In the genomic region with DNA sequence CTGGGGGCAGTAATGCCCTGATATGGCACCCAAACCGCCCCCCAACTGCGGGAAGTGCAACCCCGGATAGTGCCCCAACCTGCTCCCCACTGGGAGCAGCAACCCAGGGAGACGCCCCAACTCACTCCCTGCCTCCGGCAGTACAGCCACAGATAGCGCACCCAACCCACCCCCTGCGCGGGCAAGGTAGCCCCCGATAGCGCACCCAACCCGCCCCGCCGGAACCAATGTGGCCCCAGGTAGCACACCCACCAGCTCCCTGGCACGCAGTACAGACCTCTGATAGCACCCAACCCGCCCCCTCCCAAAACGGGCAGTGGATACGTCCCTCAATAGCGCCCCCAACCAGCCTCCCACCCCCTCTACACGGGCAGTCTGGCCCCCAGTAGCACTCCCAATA, we compare ENCODE assay signal across 22 cellular contexts. TPM values are rescaled to one million over a fixed set of nuclear protein-coding genes. Genes with fewer than 3 reads are reported as not detected.
DNase-seq lines count a peak whose midpoint lies in the region; ATAC-seq and TF ChIP-seq lines count a peak whose summit lies in the region.
"Had no signal": no experiment of that assay in that cellular context is flagged by ENCODE, and none has a peak within 500 bp of the region (broad histone marks: within the 10 kb centered on the region; RNA-seq: fewer than 3 reads in every experiment).

No MANE protein-coding gene starts in this region.

- no peaks in the 10 kb centered on the region for H3K79me2 ChIP-seq in SK-N-SH (ENCODE audit: insufficient read depth)

- TF ChIP-seq CTCF in breast epithelium (IDR thresholded peaks at IDR 0.05) (no peak), MCF 10A (IDR thresholded peaks at IDR 0.05; ENCODE audit: unreplicated experiment) (no peak), esophagus squamous epithelium (IDR thresholded peaks at IDR 0.05) (no peak), testis (IDR thresholded peaks at IDR 0.05) (no peak), SK-N-SH (IDR thresholded peaks at IDR 0.05) (no peak)

- H3K4me3 ChIP-seq in breast epithelium, result peak overlapping the region in 2 of 3 donors; percentile 18 to 55
- peak overlapping the region in 3 of 4 donors; percentile 23 to 54 (median 30) for H3K4me3 ChIP-seq in esophagus squamous epithelium
- H3K4me3 ChIP-seq in testis, result peak overlapping the region; percentile 6 to 61
- no peak overlapping the region for H3K4me3 ChIP-seq in SK-N-SH (ENCODE audit: low read depth in 2 of 2, low read length in 1 of 2)
- H3K4me3 ChIP-seq: BLaER1 had no signal

- H3K36me3 ChIP-seq in breast epithelium (no peaks in the 10 kb centered on the region), esophagus squamous epithelium (no peaks in the 10 kb centered on the region), testis (ENCODE audit: low read depth, missing control alignments) (no peaks in the 10 kb centered on the region), SK-N-SH (replicated peaks in 1 of 2; ENCODE audit: control insufficient read depth in 1 of 2, insufficient read depth in 2 of 2, low read length in 1 of 2) (no peaks in the 10 kb centered on the region)
- H3K36me3 ChIP-seq: BLaER1 had no signal

- intact Hi-C loops in breast epithelium (cut with DNase I; ENCODE audit: low total_unique reads) (no loop called here), MCF 10A (cut with micrococcal nuclease) (no loop called here), esophagus squamous epithelium (cut with DNase I) (no loop called here), testis (cut with DNase I; ENCODE audit: low total_unique reads) (no loop called here)

- TF ChIP-seq EP300 in SK-N-SH (IDR thresholded peaks at IDR 0.05; ENCODE audit: borderline replicate concordance in 1 of 2, low read depth in 1 of 2, low read length in 1 of 2), result no peak

- H2AFZ ChIP-seq in SK-N-SH (ENCODE audit: low read depth), result no peak overlapping the region

- no peaks in the 10 kb centered on the region for H4K20me1 ChIP-seq in SK-N-SH (ENCODE audit: insufficient read depth)
- H4K20me1 ChIP-seq: BLaER1 had no signal

- H3K9me3 Mint-ChIP-seq in MCF 10A (ENCODE audit: unreplicated experiment), result peaks cover 8% of the 10 kb centered on the region

- POLR2A ChIA-PET in MCF 10A (lab: Yijun Ruan, JAX), result no interaction called here
- POLR2A ChIA-PET in SK-N-SH (lab: Yijun Ruan, JAX), result no interaction called here

- no TSS peak for BruUV-seq in MCF 10A (replicated peaks; lab: Mats Ljungman, UMichigan)

- no peaks in the 10 kb centered on the region for H3K36me3 Mint-ChIP-seq in MCF 10A (ENCODE audit: insufficient read depth, unreplicated experiment)
- H3K36me3 Mint-ChIP-seq: CD4-positive, CD25-positive, alpha-beta regulatory T cell had no signal

- H3K27ac Mint-ChIP-seq in MCF 10A (ENCODE audit: low read depth, unreplicated experiment), result no peak overlapping the region

- ATAC-seq in HG02870 (IDR thresholded peaks at IDR 0.05; ENCODE audit: unreplicated experiment), result no peak

- H3K27me3 Mint-ChIP-seq in MCF 10A (ENCODE audit: insufficient read depth, unreplicated experiment), result peaks cover 53% of the 10 kb centered on the region

- H3K27ac ChIP-seq in breast epithelium, result no peak overlapping the region
- no peak overlapping the region for H3K27ac ChIP-seq in esophagus squamous epithelium
- H3K27ac ChIP-seq in testis, result no peak overlapping the region
- H3K27ac ChIP-seq in SK-N-SH (ENCODE audit: low read depth in 2 of 2, low read length in 1 of 2), result no peak overlapping the region
- H3K27ac ChIP-seq: BLaER1 had no signal

- DNase-seq in breast epithelium (ENCODE audit: low spot score in 2 of 2) (no peak), MCF 10A (ENCODE audit: unreplicated experiment) (no peak), esophagus squamous epithelium (lab: John Stamatoyannopoulos, UW) (no peak), testis (no peak), SK-N-SH (no peak), activated gamma-delta T cell treated with Interleukin-2 at 50 U/mL for 16 hours (no peak)
- DNase-seq: 8988T; ACHN; CD4-positive, CD25-positive, alpha-beta regulatory T cell; GOT3; HCEC 1CT; IMR-90; KG1; MM.1S; NCI-H2029; NCI-H526 treated with DMSO at 0.1 percent for 48 hours; RPMI8226; SHP77 treated with DMSO at 0.1 percent for 48 hours had no signal

- TF ChIP-seq RAD21 in SK-N-SH (IDR thresholded peaks at IDR 0.05; ENCODE audit: low read length), result no peak

- H3K9me3 ChIP-seq in breast epithelium (no peaks in the 10 kb centered on the region), esophagus squamous epithelium (no peaks in the 10 kb centered on the region), testis (no peaks in the 10 kb centered on the region), SK-N-SH (no peaks in the 10 kb centered on the region)

- H3K4me1 ChIP-seq in breast epithelium (no peaks in the 10 kb centered on the region), esophagus squamous epithelium (no peaks in the 10 kb centered on the region), testis (no peaks in the 10 kb centered on the region), SK-N-SH (ENCODE audit: control insufficient read depth in 1 of 2, insufficient read depth in 2 of 2, low read depth in 1 of 2, low read length in 1 of 2) (no peaks in the 10 kb centered on the region)
- H3K4me1 ChIP-seq: BLaER1 had no signal

- H3K4me1 Mint-ChIP-seq in MCF 10A (ENCODE audit: insufficient read depth, unreplicated experiment), result no peaks in the 10 kb centered on the region
- H3K4me1 Mint-ChIP-seq: CD4-positive, CD25-positive, alpha-beta regulatory T cell had no signal

- no peaks in the 10 kb centered on the region for H3K27me3 ChIP-seq in breast epithelium
- H3K27me3 ChIP-seq in esophagus squamous epithelium, result peaks cover 0 to 2% (median 0%) of the 10 kb centered on the region in 4 donors
- H3K27me3 ChIP-seq in testis, result no peaks in the 10 kb centered on the region
- H3K27me3 ChIP-seq in SK-N-SH (ENCODE audit: insufficient read depth), result no peaks in the 10 kb centered on the region
- H3K27me3 ChIP-seq: BLaER1 had no signal

- no peak overlapping the region for H3K4me3 Mint-ChIP-seq in MCF 10A (ENCODE audit: unreplicated experiment)
- H3K4me3 Mint-ChIP-seq: CD4-positive, CD25-positive, alpha-beta regulatory T cell had no signal

- WGBS in esophagus squamous epithelium, 2 donors, result 93% methylated on average over 9 of the region's 19 CpGs; no CpG with 5 or more reads in 1 of the 2 donors
- WGBS in testis, 2 donors, result 72 to 76% methylated on average over 12 to 19 of the region's 19 CpGs
- WGBS in SK-N-SH (ENCODE audit: low lambda C conversion rate), result 89% methylated on average over 14 of the region's 19 CpGs

- H3K9me2 ChIP-seq in SK-N-SH, result no peaks in the 10 kb centered on the region

- CTCF ChIA-PET in MCF 10A (lab: Yijun Ruan, JAX) (no interaction called here), SK-N-SH (lab: Yijun Ruan, JAX) (no interaction called here)

- H3F3A ChIP-seq in SK-N-SH (replicated peaks; ENCODE audit: insufficient read depth), result no peaks in the 10 kb centered on the region

- H3K9ac ChIP-seq in SK-N-SH, result no peak overlapping the region
- H3K9ac ChIP-seq: BLaER1 had no signal

- TF ChIP-seq POLR2A in breast epithelium (IDR thresholded peaks at IDR 0.05) (no peak), esophagus squamous epithelium (IDR thresholded peaks at IDR 0.05) (no peak), testis (IDR thresholded peaks at IDR 0.05) (no peak)

- H3K4me2 ChIP-seq in SK-N-SH, result no peak overlapping the region
- H3K4me2 ChIP-seq: BLaER1 had no signal

TF ChIP-seq in SK-N-SH, 30 proteins besides CTCF, POLR2A, EP300 and RAD21:
- TF ChIP-seq, protein P1, sequence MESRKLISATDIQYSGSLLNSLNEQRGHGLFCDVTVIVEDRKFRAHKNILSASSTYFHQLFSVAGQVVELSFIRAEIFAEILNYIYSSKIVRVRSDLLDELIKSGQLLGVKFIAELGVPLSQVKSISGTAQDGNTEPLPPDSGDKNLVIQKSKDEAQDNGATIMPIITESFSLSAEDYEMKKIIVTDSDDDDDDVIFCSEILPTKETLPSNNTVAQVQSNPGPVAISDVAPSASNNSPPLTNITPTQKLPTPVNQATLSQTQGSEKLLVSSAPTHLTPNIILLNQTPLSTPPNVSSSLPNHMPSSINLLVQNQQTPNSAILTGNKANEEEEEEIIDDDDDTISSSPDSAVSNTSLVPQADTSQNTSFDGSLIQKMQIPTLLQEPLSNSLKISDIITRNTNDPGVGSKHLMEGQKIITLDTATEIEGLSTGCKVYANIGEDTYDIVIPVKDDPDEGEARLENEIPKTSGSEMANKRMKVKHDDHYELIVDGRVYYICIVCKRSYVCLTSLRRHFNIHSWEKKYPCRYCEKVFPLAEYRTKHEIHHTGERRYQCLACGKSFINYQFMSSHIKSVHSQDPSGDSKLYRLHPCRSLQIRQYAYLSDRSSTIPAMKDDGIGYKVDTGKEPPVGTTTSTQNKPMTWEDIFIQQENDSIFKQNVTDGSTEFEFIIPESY (IDR thresholded peaks at IDR 0.05; ENCODE audit: borderline replicate concordance, low read depth), result no peak
- TF ChIP-seq TAF1 (IDR thresholded peaks at IDR 0.05; ENCODE audit: borderline replicate concordance, low read depth, low read length), result no peak
- TF ChIP-seq JUND (IDR thresholded peaks at IDR 0.05), result no peak
- TF ChIP-seq, protein P2, sequence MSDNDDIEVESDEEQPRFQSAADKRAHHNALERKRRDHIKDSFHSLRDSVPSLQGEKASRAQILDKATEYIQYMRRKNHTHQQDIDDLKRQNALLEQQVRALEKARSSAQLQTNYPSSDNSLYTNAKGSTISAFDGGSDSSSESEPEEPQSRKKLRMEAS (IDR thresholded peaks at IDR 0.05; ENCODE audit: low read depth), result no peak
- no peak for TF ChIP-seq GATA2 (CRISPR knock-in tag; IDR thresholded peaks at IDR 0.05)
- no peak for TF ChIP-seq EZH2phosphoT487 (IDR thresholded peaks at IDR 0.05; ENCODE audit: borderline replicate concordance, low read depth)
- no peak for TF ChIP-seq FOXJ3 (CRISPR knock-in tag; IDR thresholded peaks at IDR 0.05)

RNA-seq across cellular contexts. Expression of gene RFPL3, which starts 3.8 kb away (rescaled TPM):
- not detected for total RNA-seq in breast epithelium
- not detected in 2 replicates for total RNA-seq in MCF 10A (2022)
- not detected for total RNA-seq in esophagus squamous epithelium
- total RNA-seq in testis, result 1 to 10 TPM; 2.6 to 3.6 TPM
- polyA plus RNA-seq in testis (ENCODE audit: insufficient read depth, low read depth, low replicate concordance), result 4.1 TPM
- polyA plus RNA-seq in SK-N-SH (2012; rRNA removed), result not detected in 2 replicates
- not detected in 2 replicates for polyA plus RNA-seq in SK-N-SH (2012; cell fraction: cytosol; rRNA removed)
- polyA plus RNA-seq in SK-N-SH (2012; cell fraction: nucleus; rRNA removed), result not detected in 2 replicates
- total RNA-seq: CD4-positive, CD25-positive, alpha-beta regulatory T cell; G401; IMR-90; NCI-H460 had no signal
- polyA plus RNA-seq: CD4-positive, CD25-positive, alpha-beta regulatory T cell; IMR-90 had no signal

RNA-seq across cellular contexts. Expression of gene RTCB, which starts 58.2 kb away (rescaled TPM):
- total RNA-seq in breast epithelium (10 to 100 TPM; 75.4 to 84.6 (median 76.6) TPM), MCF 10A (2022) (93.4 and 109 TPM in 2 replicates), esophagus squamous epithelium (10 to 100 TPM; 48.1 to 79.2 (median 70.9) TPM), testis (10 to 100 TPM; 62.1 to 68.0 TPM)
- polyA plus RNA-seq in testis (ENCODE audit: insufficient read depth, low read depth, low replicate concordance) (100 TPM), SK-N-SH (2012; rRNA removed) (89.6 and 110 TPM in 2 replicates)
- polyA plus RNA-seq in SK-N-SH (2012; cell fraction: cytosol; rRNA removed), result 107 TPM in 2 replicates
- polyA plus RNA-seq in SK-N-SH (2012; cell fraction: nucleus; rRNA removed), result 68.8 and 95.0 TPM in 2 replicates

Comparison
In these comparisons a context has a peak if more than half of its experiments do, and no peak if none do; other contexts are left out.
1. H3K4me3 ChIP-seq: peak in breast epithelium (2 of 3), esophagus squamous epithelium (3 of 4) and testis (2 of 2); none in SK-N-SH (0 of 2).